ENCODE assay signal across 15 cellular contexts in the genomic region with DNA sequence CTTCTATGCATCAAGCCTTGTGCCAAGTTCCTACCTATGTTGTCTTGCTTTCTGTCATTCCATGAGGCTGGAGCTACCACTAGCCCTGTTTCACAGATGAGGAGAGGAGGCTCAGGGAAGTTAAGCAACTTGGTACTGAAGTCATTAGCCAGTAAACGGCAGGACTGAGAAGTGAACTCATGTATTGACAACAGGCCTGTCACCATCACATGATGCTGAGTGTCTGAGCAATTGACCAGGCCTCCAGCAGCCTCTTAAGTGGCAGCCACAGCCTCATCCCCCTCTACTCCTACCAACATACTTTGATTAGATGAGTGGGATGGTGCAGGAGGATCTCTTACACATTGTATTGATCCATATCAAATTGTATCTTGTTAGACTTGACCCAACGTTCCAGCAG.
DNase-seq lines count a peak whose midpoint lies in the region; ATAC-seq and TF ChIP-seq lines count a peak whose summit lies in the region.
"Had no signal": no experiment of that assay in that cellular context is flagged by ENCODE, and none has a peak within 500 bp of the region (broad histone marks: within the 10 kb centered on the region; RNA-seq: fewer than 3 reads in every experiment).

No MANE protein-coding gene starts in this region.

- H3K27me3 ChIP-seq in left ventricle myocardium inferior (ENCODE audit: low read depth): no peaks in the 10 kb centered on the region
- no peaks in the 10 kb centered on the region for H3K27me3 ChIP-seq in thyroid gland
- H3K27me3 ChIP-seq: BLaER1 treated with 17β-estradiol and CSF1 and Interleukin-3, amounts not matched to agents 10 nM and 100 nM had no signal

- CTCF ChIA-PET in activated naive CD4-positive, alpha-beta T cell treated with anti-CD3 and anti-CD28 coated beads, Interleukin-2, amount 10 ng/mL, durations not matched to agents 7 days and 5 days (lab: Charles Lee): no interaction called here

- no peaks in the 10 kb centered on the region for H3K9me3 Mint-ChIP-seq in activated naive CD4-positive, alpha-beta T cell treated with anti-CD3 and anti-CD28 coated beads, Interleukin-2, amount 10 ng/mL, durations not matched to agents 7 days and 5 days
- H3K9me3 Mint-ChIP-seq: CD8-positive, alpha-beta T cell had no signal

- H3K27ac ChIP-seq in left ventricle myocardium inferior (replicated peaks): no peak overlapping the region
- H3K27ac ChIP-seq in thyroid gland: peak overlapping the region in 2 of 3 donors; percentile 41 to 55
- H3K27ac ChIP-seq: BLaER1 treated with 17β-estradiol and CSF1 and Interleukin-3, amounts not matched to agents 10 nM and 100 nM; GM23248 had no signal

- intact Hi-C loops in Right ventricle myocardium inferior (cut with DNase I): no loop called here
- intact Hi-C loops in left ventricle myocardium inferior (cut with micrococcal nuclease): no loop called here
- intact Hi-C loops in left ventricle myocardium superior (cut with micrococcal nuclease): no loop called here
- intact Hi-C loops in thyroid gland (cut with DNase I): no loop called here

- ATAC-seq in Right ventricle myocardium inferior (peak; percentile 37), left ventricle myocardium superior (peak; percentile 65), GM21515 (IDR thresholded peaks at IDR 0.05; ENCODE audit: unreplicated experiment) (no peak)
- ATAC-seq: CD8-positive, alpha-beta T cell had no signal

- H3K4me3 Mint-ChIP-seq in activated naive CD4-positive, alpha-beta T cell treated with anti-CD3 and anti-CD28 coated beads, Interleukin-2, amount 10 ng/mL, durations not matched to agents 7 days and 5 days: no peak overlapping the region
- H3K4me3 Mint-ChIP-seq: B cell; CD8-positive, alpha-beta T cell had no signal

- H3K4me3 ChIP-seq in left ventricle myocardium inferior (no peak overlapping the region), thyroid gland (replicated peaks in 1 of 3) (no peak overlapping the region)
- H3K4me3 ChIP-seq: BLaER1 treated with 17β-estradiol and CSF1 and Interleukin-3, amounts not matched to agents 10 nM and 100 nM; GM23248; HAP-1 had no signal

- H3K9me3 ChIP-seq in left ventricle myocardium inferior (replicated peaks) (peaks cover 7% of the 10 kb centered on the region), thyroid gland (no peaks in the 10 kb centered on the region)
- H3K9me3 ChIP-seq: HAP-1 had no signal

- H3K27me3 Mint-ChIP-seq in activated naive CD4-positive, alpha-beta T cell treated with anti-CD3 and anti-CD28 coated beads, Interleukin-2, amount 10 ng/mL, durations not matched to agents 7 days and 5 days: peaks cover 28% of the 10 kb centered on the region

- WGBS in thyroid gland, 2 donors: 82 to 93% methylated on average over 2 of the region's 2 CpGs

- no peak overlapping the region for H3K27ac Mint-ChIP-seq in activated naive CD4-positive, alpha-beta T cell treated with anti-CD3 and anti-CD28 coated beads, Interleukin-2, amount 10 ng/mL, durations not matched to agents 7 days and 5 days
- H3K27ac Mint-ChIP-seq: B cell; CD8-positive, alpha-beta T cell had no signal

- H3K36me3 ChIP-seq in left ventricle myocardium inferior (no peaks in the 10 kb centered on the region), thyroid gland (no peaks in the 10 kb centered on the region)
- H3K36me3 ChIP-seq: BLaER1 treated with 17β-estradiol and CSF1 and Interleukin-3, amounts not matched to agents 10 nM and 100 nM; HAP-1 had no signal

- H3K4me1 ChIP-seq in left ventricle myocardium inferior (no peaks in the 10 kb centered on the region), thyroid gland (peaks cover 19 to 33% of the 10 kb centered on the region in 2 donors)

- TF ChIP-seq CTCF in left ventricle myocardium inferior (IDR thresholded peaks at IDR 0.05; ENCODE audit: borderline replicate concordance) (no peak), thyroid gland (IDR thresholded peaks at IDR 0.05) (no peak)

- H3K4me1 Mint-ChIP-seq in activated naive CD4-positive, alpha-beta T cell treated with anti-CD3 and anti-CD28 coated beads, Interleukin-2, amount 10 ng/mL, durations not matched to agents 7 days and 5 days: peaks cover 10% of the 10 kb centered on the region
- H3K4me1 Mint-ChIP-seq: B cell had no signal

- DNase-seq in Right ventricle myocardium inferior (ENCODE audit: missing footprints) (no peak), left ventricle myocardium inferior (no peak), MV-4-11 (lab: John Stamatoyannopoulos, UW) (peak; percentile 19), left ventricle myocardium superior (no peak), thyroid gland (no peak)
- no peak for DNase-seq in activated naive CD4-positive, alpha-beta T cell treated with anti-CD3 and anti-CD28 coated beads, Interleukin-2, amount 10 ng/mL, durations not matched to agents 7 days and 5 days
- DNase-seq: Calu3; CD8-positive, alpha-beta T cell; DMS79 treated with DMSO at 0.1 percent for 48 hours; GF-D8; GM23248 had no signal

- no peaks in the 10 kb centered on the region for H3K36me3 Mint-ChIP-seq in activated naive CD4-positive, alpha-beta T cell treated with anti-CD3 and anti-CD28 coated beads, Interleukin-2, amount 10 ng/mL, durations not matched to agents 7 days and 5 days
- H3K36me3 Mint-ChIP-seq: CD8-positive, alpha-beta T cell had no signal

- TF ChIP-seq POLR2A in thyroid gland (IDR thresholded peaks at IDR 0.05): no peak
